Comparison of ENCODE assay signal across 7 cellular contexts in the genomic region with DNA sequence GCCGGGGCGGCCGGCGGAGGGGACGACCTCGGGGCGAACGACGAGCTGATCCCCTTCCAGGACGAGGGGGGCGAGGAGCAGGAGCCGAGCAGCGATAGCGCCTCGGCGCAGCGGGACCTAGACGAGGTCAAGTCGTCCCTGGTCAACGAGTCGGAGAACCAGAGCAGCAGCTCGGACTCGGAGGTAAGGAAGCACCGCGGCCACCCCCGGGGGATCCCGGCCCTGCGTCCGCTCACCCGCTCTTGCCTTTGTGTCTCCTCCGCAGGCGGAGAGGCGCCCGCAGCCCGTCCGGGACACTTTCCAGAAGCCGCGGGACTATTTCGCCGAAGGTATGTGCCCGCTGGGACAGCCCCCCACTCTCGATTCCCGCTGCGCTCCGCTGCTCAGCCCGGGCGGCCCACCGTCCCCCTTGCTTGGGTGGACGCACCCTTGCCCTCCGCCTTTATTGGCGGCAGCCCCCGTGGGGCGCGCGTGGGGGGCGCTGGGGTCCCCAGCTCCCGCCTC.
DNase-seq lines count a peak whose midpoint lies in the region; ATAC-seq and TF ChIP-seq lines count a peak whose summit lies in the region.

No MANE protein-coding gene starts in this region.

- H3K9me3 ChIP-seq in NT2/D1 (ENCODE audit: insufficient read depth, low read length) (no peaks in the 10 kb centered on the region), stomach smooth muscle (ENCODE audit: control insufficient read depth in 2 of 2, low read length in 2 of 2) (no peaks in the 10 kb centered on the region)

- H3K4me3 ChIP-seq in NT2/D1 (ENCODE audit: insufficient read length, low read depth) = peak overlapping the region; percentile 88
- peak overlapping the region; percentile 75 to 82 for H3K4me3 ChIP-seq in cardiac fibroblast (replicated peaks in 1 of 2; ENCODE audit: low read depth in 2 of 2, low read length in 2 of 2)
- H3K4me3 ChIP-seq in stomach smooth muscle (ENCODE audit: low read length in 2 of 2) = peak overlapping the region; percentile 73 to 89

- H3K36me3 ChIP-seq in NT2/D1 (ENCODE audit: insufficient read depth, insufficient read length, low read length) (peaks cover 7% of the 10 kb centered on the region), stomach smooth muscle (ENCODE audit: control insufficient read depth in 2 of 2, insufficient read depth in 2 of 2, low read length in 2 of 2) (no peaks in the 10 kb centered on the region)

- H3K4me1 ChIP-seq in NT2/D1 (ENCODE audit: insufficient read depth, insufficient read length) = peaks cover 6% of the 10 kb centered on the region
- H3K4me1 ChIP-seq in stomach smooth muscle (ENCODE audit: control insufficient read depth, insufficient read depth, low read length) = peaks cover 30% of the 10 kb centered on the region

- peak; percentile 22 for ATAC-seq in GM18868 (IDR thresholded peaks at IDR 0.05; ENCODE audit: unreplicated experiment)

- H3K27me3 ChIP-seq in NT2/D1 (ENCODE audit: insufficient read depth, insufficient read length) = peaks cover 27% of the 10 kb centered on the region
- no peaks in the 10 kb centered on the region for H3K27me3 ChIP-seq in stomach smooth muscle (ENCODE audit: control insufficient read depth in 1 of 2, insufficient read depth in 2 of 2, low read length in 2 of 2)

- H3K27ac ChIP-seq in stomach smooth muscle (ENCODE audit: low read length) = peak overlapping the region; percentile 71

- H3K9ac ChIP-seq in NT2/D1 (ENCODE audit: insufficient read length, low read depth) (peak overlapping the region; percentile 94), stomach smooth muscle (ENCODE audit: low read length in 2 of 2) (peak overlapping the region; percentile 70 to 76)

- DNase-seq in NT2/D1 (ENCODE audit: low read depth, low spot score) = no peak
- peak; percentile 43 to 51 for DNase-seq in cardiac fibroblast (ENCODE audit: low read depth in 2 of 2)
- DNase-seq in left kidney (ENCODE audit: low read depth, low spot score) = peak; percentile 81
- DNase-seq in kidney glomerular epithelial cell (lab: John Stamatoyannopoulos, UW) = no peak
- no peak for DNase-seq in cerebellar nuclear complex (lab: John Stamatoyannopoulos, UW)

- no peak for TF ChIP-seq CTCF in cardiac fibroblast (IDR thresholded peaks at IDR 0.05; ENCODE audit: low read depth, low read length)

Comparison
In these comparisons a context has a peak if more than half of its experiments do, and no peak if none do; other contexts are left out.
1. DNase-seq: peak in cardiac fibroblast (2 of 2) and left kidney (single experiment); none in NT2/D1 (single experiment), kidney glomerular epithelial cell (single experiment) and cerebellar nuclear complex (0 of 2).
2. Peak in every context shown above with its lines, with median percentiles within 50 percentile points of each other: H3K4me3 ChIP-seq.